In the genomic region with DNA sequence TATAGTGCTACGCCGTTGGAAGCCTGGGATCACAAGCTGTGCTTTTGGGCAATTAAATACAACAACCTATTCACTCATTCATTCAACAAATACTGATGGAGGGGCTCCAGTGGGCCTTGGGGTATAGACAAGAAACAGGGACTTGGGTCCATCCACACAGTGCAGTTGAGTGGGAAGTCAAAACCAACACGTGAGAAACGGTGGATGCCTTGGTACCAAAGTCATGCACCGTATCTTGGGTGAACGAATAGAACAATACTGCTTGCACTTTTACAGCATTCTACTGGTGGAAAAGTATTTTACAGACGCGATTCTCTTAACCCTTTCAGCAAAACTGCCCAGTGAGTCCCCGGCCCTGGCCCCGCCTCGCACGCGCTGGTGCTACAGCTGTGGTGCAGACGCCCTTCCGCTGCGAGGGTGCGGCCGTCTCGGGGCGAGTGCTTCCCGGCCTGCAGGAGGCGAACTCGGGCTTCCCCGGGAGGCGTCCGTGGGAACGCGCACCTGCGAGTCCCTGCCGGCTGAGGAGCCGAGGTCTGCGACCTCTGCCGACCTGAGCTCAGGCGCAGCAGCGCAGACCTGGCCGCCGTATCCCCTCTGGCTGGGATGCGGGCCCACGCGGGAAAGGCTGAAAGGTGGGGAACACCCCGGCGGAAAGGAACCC, we compare ENCODE assay signal across 1 cellular context.
TF ChIP-seq lines count a peak whose summit lies in the region.

No MANE protein-coding gene starts in this region.

TF ChIP-seq in endothelial cell of umbilical vein, 7 proteins besides CTCF, POLR2A, EP300 and RAD21:
- TF ChIP-seq, protein P1, sequence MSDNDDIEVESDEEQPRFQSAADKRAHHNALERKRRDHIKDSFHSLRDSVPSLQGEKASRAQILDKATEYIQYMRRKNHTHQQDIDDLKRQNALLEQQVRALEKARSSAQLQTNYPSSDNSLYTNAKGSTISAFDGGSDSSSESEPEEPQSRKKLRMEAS (IDR thresholded peaks at IDR 0.05; ENCODE audit: insufficient read depth, insufficient read length) = no peak
- no peak for TF ChIP-seq POLR2AphosphoS5 (IDR thresholded peaks at IDR 0.05; ENCODE audit: insufficient read depth, low read depth, low read length)
- TF ChIP-seq JUN (IDR thresholded peaks at IDR 0.05; ENCODE audit: borderline replicate concordance, insufficient read depth, insufficient read length, low read depth) = no peak
- no peak for TF ChIP-seq MYC (IDR thresholded peaks at IDR 0.05; ENCODE audit: low read depth, low read length)
- no peak for TF ChIP-seq EZH2 (IDR thresholded peaks at IDR 0.05; ENCODE audit: borderline replicate concordance, low read depth, low read length, severe bottlenecking)
- no peak for TF ChIP-seq FOS (IDR thresholded peaks at IDR 0.05; ENCODE audit: borderline replicate concordance, insufficient read depth, low read length)
- TF ChIP-seq GATA2 (IDR thresholded peaks at IDR 0.05; ENCODE audit: insufficient read depth, insufficient read length, low read depth, low read length) = no peak
